Comparison of ENCODE assay signal across 22 cellular contexts in the genomic region with DNA sequence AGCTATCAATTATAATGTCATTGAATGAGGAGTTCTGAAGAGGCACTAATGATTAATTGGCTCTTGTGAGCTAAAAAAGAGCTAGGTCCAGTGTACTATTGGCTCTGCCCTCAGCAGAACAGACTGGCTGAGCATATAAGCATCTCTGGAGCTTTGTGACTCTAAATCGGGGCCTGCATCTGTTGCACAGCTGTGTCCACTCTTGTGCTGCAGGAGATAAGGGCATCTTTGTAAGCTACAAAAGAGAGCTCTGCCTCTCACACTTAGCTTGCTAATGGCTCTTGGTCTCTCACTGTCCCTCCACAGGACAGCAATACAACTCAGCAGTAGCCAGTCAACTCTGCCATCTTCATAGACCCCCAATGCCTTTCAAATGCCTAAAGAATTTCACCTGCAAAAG.
DNase-seq lines count a peak whose midpoint lies in the region; TF ChIP-seq lines count a peak whose summit lies in the region.
"Had no signal": no experiment of that assay in that cellular context is flagged by ENCODE, and none has a peak within 500 bp of the region (broad histone marks: within the 10 kb centered on the region; RNA-seq: fewer than 3 reads in every experiment).

No MANE protein-coding gene starts in this region.

- no peak for TF ChIP-seq RAD21 in SK-N-SH (IDR thresholded peaks at IDR 0.05; ENCODE audit: low read length)

- H3F3A ChIP-seq in SK-N-SH (replicated peaks; ENCODE audit: insufficient read depth): no peaks in the 10 kb centered on the region

- CTCF ChIA-PET in SK-N-SH (lab: Yijun Ruan, JAX): interaction anchor here (0.6 to 1.5 kb wide), 4 partner anchors 10 to 608 kb away, joined by 3 to 4 read pairs (median 3); no protein-coding TSS in a partner anchor

- 0% methylated on average over 1 of the region's 1 CpG for WGBS in SK-N-SH (ENCODE audit: low lambda C conversion rate)

- no peak overlapping the region for H2AFZ ChIP-seq in SK-N-SH (ENCODE audit: low read depth)
- H2AFZ ChIP-seq: GM23248 had no signal

- H3K4me1 ChIP-seq in SK-N-SH (ENCODE audit: control insufficient read depth in 1 of 2, insufficient read depth in 2 of 2, low read depth in 1 of 2, low read length in 1 of 2): peaks cover 0 to 14% of the 10 kb centered on the region in 2 experiments; a peak in 2 of 4 replicates
- H3K4me1 ChIP-seq: BE2C, SJSA1 had no signal

- peak overlapping the region in 1 of 2 experiments; percentile 34; a peak in 2 of 4 replicates for H3K27ac ChIP-seq in SK-N-SH (ENCODE audit: low read depth in 2 of 2, low read length in 1 of 2)
- H3K27ac ChIP-seq: 22Rv1, GM23248, SJSA1 had no signal

- no peaks in the 10 kb centered on the region for H3K36me3 ChIP-seq in SK-N-SH (replicated peaks in 1 of 2; ENCODE audit: control insufficient read depth in 1 of 2, insufficient read depth in 2 of 2, low read length in 1 of 2)
- H3K36me3 ChIP-seq: BE2C, SJSA1 had no signal

- no peaks in the 10 kb centered on the region for H3K9me3 ChIP-seq in SK-N-SH
- H3K9me3 ChIP-seq: BE2C, SJSA1 had no signal

- no peaks in the 10 kb centered on the region for H4K20me1 ChIP-seq in SK-N-SH (ENCODE audit: insufficient read depth)

- H3K9ac ChIP-seq in SK-N-SH: no peak overlapping the region
- H3K9ac ChIP-seq: GM23248 had no signal

- TF ChIP-seq CTCF in SK-N-SH (IDR thresholded peaks at IDR 0.05): no peak

- DNase-seq in DMS79 treated with DMSO at 0.1 percent for 48 hours (lab: John Stamatoyannopoulos, UW): peak; percentile 10
- DNase-seq in DMS79 (lab: John Stamatoyannopoulos, UW): no peak
- peak; percentile 68 for DNase-seq in SK-N-SH
- peak; percentile 52 for DNase-seq in medulla oblongata (ENCODE audit: extremely low spot score)
- DNase-seq in superior temporal gyrus (ENCODE audit: extremely low spot score): peak; percentile 60
- no peak for DNase-seq in DMS 273 (lab: John Stamatoyannopoulos, UW; ENCODE audit: unreplicated experiment)
- DNase-seq in Kasumi-1 (lab: John Stamatoyannopoulos, UW): no peak
- no peak for DNase-seq in T-helper 2 cell
- DNase-seq: BE2C; CD8-positive, alpha-beta memory T cell; GM23248; H9; Karpas-422; NCI-H1092 treated with DMSO at 0.1 percent for 48 hours; NCI-H1436; NCI-H187; NCI-H2081 treated with DMSO at 0.1 percent for 48 hours; NCI-H446; NCI-H82; NK-92 treated with Interleukin-12 subunit alpha and Interleukin-12 subunit beta, amount 100 ng/mL, for 24 hours had no signal

- no peaks in the 10 kb centered on the region for H3K9me2 ChIP-seq in SK-N-SH

- H3K27me3 ChIP-seq in SK-N-SH (ENCODE audit: insufficient read depth): no peaks in the 10 kb centered on the region
- H3K27me3 ChIP-seq: BE2C, SJSA1 had no signal

- H3K79me2 ChIP-seq in SK-N-SH (ENCODE audit: insufficient read depth): no peaks in the 10 kb centered on the region

- H3K4me2 ChIP-seq in SK-N-SH: no peak overlapping the region

- H3K4me3 ChIP-seq in SK-N-SH (ENCODE audit: low read depth in 2 of 2, low read length in 1 of 2): no peak overlapping the region
- H3K4me3 ChIP-seq: GM23248, SJSA1 had no signal

- POLR2A ChIA-PET in SK-N-SH (lab: Yijun Ruan, JAX): interaction anchor here (0.8 kb wide), 1 partner anchor 16 kb away, joined by 3 read pairs; no protein-coding TSS in a partner anchor

- no peak; a peak in 1 of 4 replicates for TF ChIP-seq EP300 in SK-N-SH (IDR thresholded peaks at IDR 0.05; ENCODE audit: borderline replicate concordance in 1 of 2, low read depth in 1 of 2, low read length in 1 of 2)

TF ChIP-seq in SK-N-SH, 30 proteins besides CTCF, POLR2A, EP300 and RAD21:
- TF ChIP-seq GATA2 (CRISPR knock-in tag; IDR thresholded peaks at IDR 0.05) (peak; percentile 72), RCOR1 (IDR thresholded peaks at IDR 0.05; ENCODE audit: low read length) (peak; percentile 74), TAF1 (IDR thresholded peaks at IDR 0.05; ENCODE audit: borderline replicate concordance, low read depth, low read length) (no peak), CHD2 (IDR thresholded peaks at IDR 0.05; ENCODE audit: low read length, partially characterized antibody) (peak; percentile 45)
- TF ChIP-seq, protein P1, sequence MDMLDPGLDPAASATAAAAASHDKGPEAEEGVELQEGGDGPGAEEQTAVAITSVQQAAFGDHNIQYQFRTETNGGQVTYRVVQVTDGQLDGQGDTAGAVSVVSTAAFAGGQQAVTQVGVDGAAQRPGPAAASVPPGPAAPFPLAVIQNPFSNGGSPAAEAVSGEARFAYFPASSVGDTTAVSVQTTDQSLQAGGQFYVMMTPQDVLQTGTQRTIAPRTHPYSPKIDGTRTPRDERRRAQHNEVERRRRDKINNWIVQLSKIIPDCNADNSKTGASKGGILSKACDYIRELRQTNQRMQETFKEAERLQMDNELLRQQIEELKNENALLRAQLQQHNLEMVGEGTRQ (IDR thresholded peaks at IDR 0.05; ENCODE audit: borderline replicate concordance, low read depth, low read length): no peak

Comparison
In these comparisons a context has a peak if more than half of its experiments do, and no peak if none do; other contexts are left out.
1. DNase-seq: peak in DMS79 treated with DMSO at 0.1 percent for 48 hours (single experiment), SK-N-SH (single experiment), medulla oblongata (single experiment) and superior temporal gyrus (single experiment); none in DMS79 (single experiment), DMS 273 (single experiment), Kasumi-1 (0 of 2) and T-helper 2 cell (0 of 5).